Comparison of ENCODE assay signal across 8 cellular contexts in genomic region chr14:103562385-103563088, GRCh38. TPM values are rescaled to one million over a fixed set of nuclear protein-coding genes. Genes with fewer than 3 reads are reported as not detected.
DNase-seq lines count a peak whose midpoint lies in the region; ATAC-seq and TF ChIP-seq lines count a peak whose summit lies in the region.

BAG5 (minus strand) TSS chr14:103562657; CDS start chr14:103561164, 1,493 bp downstream.
COA8 (plus strand) TSS chr14:103562960; CDS start chr14:103563002, 42 bp downstream.

- peak within 1 kb of the TSS; percentile 76 for H3K27ac ChIP-seq in adipose tissue (ENCODE audit: low read depth, low read length)
- peak within 1 kb of the TSS; percentile 92 to 99 (median 96) for H3K27ac ChIP-seq in heart left ventricle

- peaks cover 0 to 40% (median 23%) of the 10 kb centered on the region in 9 donors for H3K36me3 ChIP-seq in heart left ventricle

- no peak for TF ChIP-seq CTCF in GM12875 (IDR thresholded peaks at IDR 0.05; ENCODE audit: borderline replicate concordance, insufficient read depth, low read depth, low read length)
- TF ChIP-seq CTCF in heart left ventricle (IDR thresholded peaks at IDR 0.05), result peak in 4 of 12 donors; percentile 7 to 45 (median 30)
- TF ChIP-seq CTCF in type B pancreatic cell (conservative IDR thresholded peaks at IDR 0.05), result no peak

- peak within 1 kb of the TSS; percentile 98 for H3K4me3 Mint-ChIP-seq in type B pancreatic cell

- no peaks in the 10 kb centered on the region for H3K27me3 Mint-ChIP-seq in type B pancreatic cell

- H3K36me3 Mint-ChIP-seq in type B pancreatic cell, result peaks cover 4% of the 10 kb centered on the region

- intact Hi-C loops in heart left ventricle (cut with DNase I) (loop anchor here in 1 of 10 donors (10.0 kb wide), 1 partner anchor 152 kb away; the partner anchor contains the start of genes XRCC3 and ZFYVE21), posterior vena cava (cut with DNase I) (loop anchor here in 1 of 2 donors (5.0 kb wide), 1 partner anchor 930 kb away; no protein-coding TSS in a partner anchor)

- DNase-seq in NCI-H1092 treated with DMSO at 0.1 percent for 48 hours (lab: John Stamatoyannopoulos, UW), result peak; percentile 83
- peak; percentile 69 to 89 (median 81) for DNase-seq in T-helper 1 cell
- peak; percentile 87 to 93 (median 90) for DNase-seq in heart left ventricle
- peak; percentile 96 for DNase-seq in posterior vena cava (ENCODE audit: low spot score)
- DNase-seq in type B pancreatic cell (ENCODE audit: extremely low spot score, unreplicated experiment), result peak; percentile 92

- ATAC-seq in HG02588 (IDR thresholded peaks at IDR 0.05; ENCODE audit: unreplicated experiment), result peak; percentile 67
- ATAC-seq in heart left ventricle, result peak; percentile 17 to 87 (median 76)

- peaks cover 29% of the 10 kb centered on the region for H3K4me1 Mint-ChIP-seq in type B pancreatic cell (ENCODE audit: unreplicated experiment)

- 0 to 1% (median 0%) methylated on average over 58 to 100 of the region's 100 CpGs for WGBS in adipose tissue, 3 donors
- WGBS in heart left ventricle, 4 donors, result 0 to 1% (median 0%) methylated on average over 40 to 100 of the region's 100 CpGs

- H3K4me3 ChIP-seq in GM12875 (ENCODE audit: low read depth, low read length) (peak within 1 kb of the TSS; percentile 98), heart left ventricle (peak within 1 kb of the TSS; percentile 62 to 99 (median 86))

- peak within 1 kb of the TSS; percentile 97 for H3K27ac Mint-ChIP-seq in type B pancreatic cell

- peaks cover 3 to 71% (median 57%) of the 10 kb centered on the region in 12 donors for H3K4me1 ChIP-seq in heart left ventricle

- peak; percentile 23 to 69 for TF ChIP-seq POLR2A in heart left ventricle (IDR thresholded peaks at IDR 0.05)

- H3K27me3 ChIP-seq in heart left ventricle, result no peaks in the 10 kb centered on the region

- no peaks in the 10 kb centered on the region for H3K9me3 Mint-ChIP-seq in type B pancreatic cell

- no peaks in the 10 kb centered on the region for H3K9me3 ChIP-seq in heart left ventricle

RNA-seq across cellular contexts. Expression of gene BAG5, which starts in this region (rescaled TPM):
- 10 to 100 TPM in 2 of 3 donors, 1 to 10 TPM in 1; 4.9 to 24.0 (median 13.4) TPM for polyA plus RNA-seq in adipose tissue
- total RNA-seq in heart left ventricle, result 10 to 100 TPM; 15.0 to 22.8 (median 17.0) TPM
- polyA plus RNA-seq in heart left ventricle, result 10 to 100 TPM in 1 of 2 donors, 1 to 10 TPM in 1; 4.8 to 19.1 TPM
- total RNA-seq in posterior vena cava, result 10 to 100 TPM; 29.0 to 30.4 TPM
- total RNA-seq in type B pancreatic cell (ENCODE audit: low replicate concordance), result 23.3 and 30.5 TPM in 2 replicates

RNA-seq across cellular contexts. Expression of gene COA8, which starts in this region (rescaled TPM):
- polyA plus RNA-seq in adipose tissue, result 10 to 100 TPM; 49.3 to 67.5 (median 62.8) TPM
- 10 to 100 TPM; 30.6 to 66.5 (median 41.9) TPM for total RNA-seq in heart left ventricle
- 100 to 1,000 TPM in 1 of 2 donors, 10 to 100 TPM in 1; 47.5 to 109 TPM for polyA plus RNA-seq in heart left ventricle
- total RNA-seq in posterior vena cava, result 10 to 100 TPM; 33.9 to 40.3 TPM
- total RNA-seq in type B pancreatic cell (ENCODE audit: low replicate concordance), result 39.8 and 42.5 TPM in 2 replicates

Comparison
In these comparisons a context has a peak if more than half of its experiments do, and no peak if none do; other contexts are left out.
1. Peak in every context shown above with its lines: DNase-seq, ATAC-seq, H3K4me3 ChIP-seq and H3K27ac ChIP-seq.